In the genomic region with DNA sequence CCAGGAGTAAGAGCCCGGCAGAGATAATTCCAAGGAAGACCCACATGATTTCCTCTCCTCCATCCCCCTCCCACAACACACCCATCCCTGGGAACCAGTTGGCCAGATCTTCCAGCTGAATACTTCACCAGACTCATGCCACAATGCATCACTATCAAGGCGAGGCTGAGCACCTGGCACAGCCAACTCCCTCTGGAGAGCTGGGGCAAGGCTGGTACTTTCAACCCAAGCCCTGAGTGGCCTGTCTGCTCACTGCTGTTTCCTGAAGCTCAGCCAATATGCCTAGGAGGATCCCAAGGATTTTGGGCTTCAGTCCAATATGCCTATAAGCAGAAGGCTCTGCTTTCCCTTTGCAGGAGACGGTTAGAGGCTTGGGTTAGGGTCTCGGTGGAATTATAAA, we compare ENCODE assay signal across 12 cellular contexts.
"Had no signal": no experiment of that assay in that cellular context is flagged by ENCODE, and none has a peak within 500 bp of the region (broad histone marks: within the 10 kb centered on the region; RNA-seq: fewer than 3 reads in every experiment).

No MANE protein-coding gene starts in this region.

- ATAC-seq: stimulated activated naive CD8-positive, alpha-beta T cell treated with anti-CD3 and anti-CD28 coated beads, Interleukin-15, Interleukin-2, amounts not matched to agents 100 U/mL and 50 U/mL, for 24 hours; upper lobe of right lung had no signal

- H3K36me3 Mint-ChIP-seq: activated CD4-positive, alpha-beta memory T cell treated with anti-CD3 and anti-CD28 coated beads for 36 hours had no signal

- DNase-seq: activated CD4-positive, alpha-beta memory T cell treated with anti-CD3 and anti-CD28 coated beads for 36 hours; activated gamma-delta T cell; activated T-cell treated with anti-CD3 and anti-CD28 coated beads, Interleukin-2, amount 50 U/mL, for 48 hours; brain microvascular endothelial cell; foreskin melanocyte; head of caudate nucleus; ovary; stimulated activated CD4-positive, alpha-beta T cell treated with anti-CD3 and anti-CD28 coated beads, Interleukin-4, amount 100 ng/mL, for 1 hour; stimulated activated CD8-positive, alpha-beta memory T cell treated with anti-CD3 and anti-CD28 coated beads, Interleukin-4, amount 100 ng/mL, for 48 hours; stimulated activated naive CD8-positive, alpha-beta T cell treated with anti-CD3 and anti-CD28 coated beads, Interleukin-15, Interleukin-2, amounts not matched to agents 100 U/mL and 50 U/mL, for 24 hours; upper lobe of right lung had no signal

- H3K4me3 Mint-ChIP-seq: activated CD4-positive, alpha-beta memory T cell treated with anti-CD3 and anti-CD28 coated beads for 36 hours; activated naive CD8-positive, alpha-beta T cell had no signal

- H3K27ac Mint-ChIP-seq: activated CD4-positive, alpha-beta memory T cell treated with anti-CD3 and anti-CD28 coated beads for 36 hours; activated naive CD8-positive, alpha-beta T cell had no signal

- H3K4me3 ChIP-seq: ovary, upper lobe of right lung had no signal
